In the genomic region with DNA sequence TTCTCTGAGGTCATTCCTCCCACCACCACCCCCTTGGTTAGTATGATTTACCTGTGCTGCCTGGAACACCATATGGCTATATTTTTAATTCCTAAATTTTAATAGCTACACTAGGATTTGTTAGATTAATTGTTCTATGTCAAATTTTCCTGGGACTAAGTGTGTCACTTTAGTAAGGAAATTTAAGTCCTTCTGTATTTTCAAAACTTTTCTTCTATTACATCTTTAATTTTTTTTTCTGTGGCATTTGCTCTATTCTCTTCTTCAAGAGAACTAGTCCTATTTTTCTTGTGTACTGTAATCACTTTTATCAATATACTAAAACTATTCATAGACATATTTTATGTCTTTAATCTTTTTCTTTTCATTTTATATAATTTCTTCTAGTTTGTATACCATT, we compare ENCODE assay signal across 28 cellular contexts.
"Had no signal": no experiment of that assay in that cellular context is flagged by ENCODE, and none has a peak within 500 bp of the region (broad histone marks: within the 10 kb centered on the region; RNA-seq: fewer than 3 reads in every experiment).

No MANE protein-coding gene starts in this region.

- H3K4me2 ChIP-seq: smooth muscle cell had no signal

- H3K4me1 ChIP-seq: pancreas, prostate gland, right lobe of liver, sigmoid colon, testis, transverse colon, uterus had no signal

- DNase-seq: naive thymus-derived CD8-positive, alpha-beta T cell; nephron progenitor cell; nucleus accumbens; pancreas; right cardiac atrium; right lobe of liver; sigmoid colon; spleen; stimulated activated CD4-positive, alpha-beta T cell treated with anti-CD3 and anti-CD28 coated beads, Interleukin-12 subunit alpha, Interleukin-12 subunit beta, amount 100 ng/mL, for 4 hours; stimulated activated CD4-positive, alpha-beta T cell treated with anti-CD3 and anti-CD28 coated beads, Interleukin-1b, Interleukin-23, amount 100 ng/mL, for 48 hours; stimulated activated CD4-positive, alpha-beta T cell treated with anti-CD3 and anti-CD28 coated beads, Interleukin-4, amount 100 ng/mL, for 1 hour; stimulated activated CD4-positive, alpha-beta T cell treated with anti-CD3 and anti-CD28 coated beads, Interleukin-4, amount 100 ng/mL, for 4 hours; stimulated activated CD8-positive, alpha-beta memory T cell treated with anti-CD3 and anti-CD28 coated beads, Interleukin-4, amount 100 ng/mL, for 48 hours; stimulated activated naive CD4-positive, alpha-beta T cell; stimulated activated naive CD8-positive, alpha-beta T cell treated with anti-CD3 and anti-CD28 coated beads, Interleukin-15, amount 100 ng/mL, for 72 hours; stimulated activated naive CD8-positive, alpha-beta T cell treated with anti-CD3 and anti-CD28 coated beads, Interleukin-15, Interleukin-2, amounts not matched to agents 100 U/mL and 50 U/mL, for 24 hours; substantia nigra; testis; tibial artery; transverse colon; upper lobe of right lung; uterus had no signal

- H3K27ac ChIP-seq: pancreas, prostate gland, right lobe of liver, sigmoid colon, spleen, suprapubic skin, testis, tibial artery, transverse colon, upper lobe of right lung, uterus had no signal

- H3K36me3 ChIP-seq: neutrophil, pancreas, prostate gland, right lobe of liver, sigmoid colon, suprapubic skin, transverse colon, upper lobe of right lung, uterus had no signal

- ATAC-seq: naive thymus-derived CD8-positive, alpha-beta T cell; natural killer cell treated with Interleukin-12 subunit alpha and Interleukin-12 subunit beta and Interleukin-15 and Interleukin-18, amount 100 ng/mL, for 72 hours; pancreas; right cardiac atrium; right lobe of liver; stimulated activated memory B cell treated with anti-CD40 and anti-IgM and Interleukin-4, amounts not matched to agents 10 μg/mL and 1 μg/mL and 100 μg/mL, for 72 hours; stimulated activated naive CD8-positive, alpha-beta T cell treated with anti-CD3 and anti-CD28 coated beads, Interleukin-15, amount 100 ng/mL, for 72 hours; stimulated activated naive CD8-positive, alpha-beta T cell treated with anti-CD3 and anti-CD28 coated beads, Interleukin-15, Interleukin-2, amounts not matched to agents 100 U/mL and 50 U/mL, for 24 hours; upper lobe of right lung had no signal

- H3K9me3 ChIP-seq: neutrophil, pancreas, prostate gland, right lobe of liver, suprapubic skin, testis, tibial artery, transverse colon, upper lobe of right lung, uterus had no signal

- H3K27me3 ChIP-seq: neutrophil, pancreas, right lobe of liver, sigmoid colon, spleen, suprapubic skin, testis, tibial artery, transverse colon, upper lobe of right lung, uterus had no signal

- H3K4me3 ChIP-seq: pancreas, prostate gland, right lobe of liver, sigmoid colon, smooth muscle cell, spleen, suprapubic skin, testis, tibial artery, transverse colon, upper lobe of right lung, uterus had no signal

- FAIRE-seq: pancreas had no signal
